Comparison of ENCODE assay signal across 8 cellular contexts in the genomic region with DNA sequence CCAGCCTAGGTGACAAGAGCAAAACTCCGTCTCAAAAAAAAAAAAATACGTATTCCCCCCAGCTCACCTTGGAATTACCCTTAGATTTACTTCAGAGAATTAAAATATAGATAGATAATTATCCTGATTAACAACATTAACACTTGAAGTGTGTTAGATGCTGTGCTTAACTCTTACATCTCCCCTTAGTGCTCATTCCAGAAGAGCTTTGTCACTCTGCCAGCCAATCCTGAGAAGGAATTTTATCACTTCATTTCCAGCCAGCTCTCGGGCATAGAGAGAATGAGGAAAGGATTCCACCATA. TPM values are rescaled to one million over a fixed set of nuclear protein-coding genes. Genes with fewer than 3 reads are reported as not detected.
A peak's percentile ranks its signal among the peaks of the same experiment; 100 is the strongest.
DNase-seq lines count a peak whose midpoint lies in the region; ATAC-seq and TF ChIP-seq lines count a peak whose summit lies in the region.

No MANE protein-coding gene starts in this region.

- no peak for TF ChIP-seq POLR2A in breast epithelium (IDR thresholded peaks at IDR 0.05)

- in situ Hi-C loops in GM13977 (cut with MboI; ENCODE audit: low pct_unique_long_range_greater_than_20kb, low sequenced_read_pairs, unreplicated experiment) = no loop called here

- ATAC-seq in lung (ENCODE audit: insufficient read depth, low FRiP score) = no peak

- POLR2A ChIA-PET in MCF 10A (lab: Yijun Ruan, JAX) = interaction anchor here (0.7 to 41.1 kb wide), 21 partner anchors 1 to 1009 kb away, joined by 3 to 1917 read pairs (median 14); a partner anchor contains a TSS

- H3K36me3 ChIP-seq in breast epithelium = no peaks in the 10 kb centered on the region
- H3K36me3 ChIP-seq in lung (ENCODE audit: control insufficient read depth in 2 of 2, insufficient read depth in 2 of 2, low read length in 2 of 2) = peaks cover 4 to 21% of the 10 kb centered on the region in 2 donors

- H3K9me3 Mint-ChIP-seq in MCF 10A (ENCODE audit: unreplicated experiment) (no peaks in the 10 kb centered on the region), brain (no peaks in the 10 kb centered on the region), type B pancreatic cell (no peaks in the 10 kb centered on the region)

- peaks cover 37% of the 10 kb centered on the region for H3K4me1 Mint-ChIP-seq in MCF 10A (ENCODE audit: insufficient read depth, unreplicated experiment)
- peaks cover 20% of the 10 kb centered on the region for H3K4me1 Mint-ChIP-seq in brain
- peaks cover 43% of the 10 kb centered on the region for H3K4me1 Mint-ChIP-seq in type B pancreatic cell (ENCODE audit: unreplicated experiment)

- CTCF ChIA-PET in MCF 10A (lab: Yijun Ruan, JAX) = interaction anchor here (0.6 to 6.7 kb wide), 22 partner anchors 10 to 775 kb away, joined by 3 to 64 read pairs (median 4); a partner anchor contains a TSS

- H3K4me1 ChIP-seq in breast epithelium (peaks cover 14 to 26% of the 10 kb centered on the region in 2 donors), lung (ENCODE audit: control insufficient read depth in 2 of 2, insufficient read depth in 2 of 2, low read length in 2 of 2) (peaks cover 6 to 22% of the 10 kb centered on the region in 2 donors)

- H3K27me3 Mint-ChIP-seq in MCF 10A (ENCODE audit: insufficient read depth, unreplicated experiment) (no peaks in the 10 kb centered on the region), brain (peaks cover 3% of the 10 kb centered on the region), type B pancreatic cell (no peaks in the 10 kb centered on the region)

- H3K9me3 ChIP-seq in breast epithelium (no peaks in the 10 kb centered on the region), lung (ENCODE audit: control insufficient read depth in 2 of 2, insufficient read depth in 1 of 2, low read length in 1 of 2) (no peaks in the 10 kb centered on the region)

- H3K27ac ChIP-seq in breast epithelium (peak overlapping the region; percentile 99 to 100), lung (ENCODE audit: low read depth in 1 of 2, low read length in 1 of 2) (peak overlapping the region; percentile 96)

- 55 to 78% methylated on average over 3 of the region's 3 CpGs for WGBS in lung, 2 donors

- DNase-seq in breast epithelium (ENCODE audit: low spot score in 2 of 2) (no peak), MCF 10A (ENCODE audit: unreplicated experiment) (no peak), lung (ENCODE audit: low spot score) (no peak), type B pancreatic cell (ENCODE audit: extremely low spot score, unreplicated experiment) (no peak), GM13977 (ENCODE audit: low spot score) (no peak), HuH-7.5 (ENCODE audit: low spot score) (no peak), cerebellar cortex (ENCODE audit: low spot score) (no peak)

- H3K27ac Mint-ChIP-seq in MCF 10A (ENCODE audit: low read depth, unreplicated experiment) (no peak overlapping the region), brain (peak overlapping the region in 3 of 5 experiments; percentile 87 to 97 (median 90)), type B pancreatic cell (no peak overlapping the region)

- H3K4me3 Mint-ChIP-seq in MCF 10A (ENCODE audit: unreplicated experiment) (no peak overlapping the region), brain (no peak overlapping the region), type B pancreatic cell (peak overlapping the region; percentile 83)

- H3K36me3 Mint-ChIP-seq in MCF 10A (ENCODE audit: insufficient read depth, unreplicated experiment) (peaks cover 39% of the 10 kb centered on the region), brain (peaks cover 9% of the 10 kb centered on the region), type B pancreatic cell (peaks cover 7% of the 10 kb centered on the region)

- BruUV-seq in MCF 10A (replicated peaks; lab: Mats Ljungman, UMichigan) = no TSS peak

- TF ChIP-seq CTCF in breast epithelium (IDR thresholded peaks at IDR 0.05) (no peak), MCF 10A (IDR thresholded peaks at IDR 0.05; ENCODE audit: unreplicated experiment) (no peak), brain (conservative IDR thresholded peaks at IDR 0.05) (no peak), lung (IDR thresholded peaks at IDR 0.05; ENCODE audit: control extremely low read depth, extremely low read depth) (no peak), type B pancreatic cell (conservative IDR thresholded peaks at IDR 0.05) (no peak), GM13977 (IDR thresholded peaks at IDR 0.05; ENCODE audit: extremely low read depth, insufficient read depth, missing control alignments) (no peak)

- intact Hi-C loops in breast epithelium (cut with DNase I; ENCODE audit: low total_unique reads) (no loop called here), MCF 10A (cut with micrococcal nuclease) (loop anchor here (1.0 to 5.0 kb wide), 3 partner anchors 10 to 200 kb away; a partner anchor contains a TSS)

- H3K27me3 ChIP-seq in breast epithelium (no peaks in the 10 kb centered on the region), lung (ENCODE audit: control insufficient read depth, insufficient read depth) (no peaks in the 10 kb centered on the region)

- H3K4me3 ChIP-seq in breast epithelium (peak overlapping the region in 2 of 3 donors; percentile 76), lung (no peak overlapping the region)

RNA-seq across cellular contexts. Expression of a gene that starts 1.6 kb away (rescaled TPM):
- total RNA-seq in breast epithelium = 100 to 1,000 TPM in 2 of 3 donors, 10 to 100 TPM in 1; 94.4 to 177 (median 134) TPM
- total RNA-seq in MCF 10A (2022) = 667 and 885 TPM in 2 replicates
- 38.3 TPM for polyA plus RNA-seq in brain (ENCODE audit: insufficient read depth, low read depth, low replicate concordance)
- total RNA-seq in lung = 100 to 1,000 TPM in 1 of 2 donors, 10 to 100 TPM in 1; 67.6 to 136 TPM
- 100 to 1,000 TPM in 1 of 2 donors, 10 to 100 TPM in 1; 76.5 to 111 TPM for polyA plus RNA-seq in lung
- total RNA-seq in type B pancreatic cell (ENCODE audit: low replicate concordance) = 65.3 and 87.8 TPM in 2 replicates

RNA-seq across cellular contexts. Expression of a gene that starts 2.3 kb away (rescaled TPM):
- total RNA-seq in breast epithelium (100 to 1,000 TPM in 1 of 3 donors, 10 to 100 TPM in 2; 44.6 to 104 (median 47.3) TPM), MCF 10A (2022) (285 and 289 TPM in 2 replicates), lung (10 to 100 TPM; 22.3 to 33.6 TPM), type B pancreatic cell (ENCODE audit: low replicate concordance) (58.8 and 119 TPM in 2 replicates)
- polyA plus RNA-seq in brain (ENCODE audit: insufficient read depth, low read depth, low replicate concordance) (183 TPM), lung (10 to 100 TPM; 26.9 to 38.2 TPM)

RNA-seq across cellular contexts. Expression of a gene that starts 10.6 kb away (rescaled TPM):
- 10 to 100 TPM; 14.6 to 26.2 (median 20.3) TPM for total RNA-seq in breast epithelium
- 32.1 and 35.9 TPM in 2 replicates for total RNA-seq in MCF 10A (2022)
- polyA plus RNA-seq in brain (ENCODE audit: insufficient read depth, low read depth, low replicate concordance) = 63.7 TPM
- total RNA-seq in lung = 10 to 100 TPM; 17.9 to 25.2 TPM
- 10 to 100 TPM; 14.6 to 22.2 TPM for polyA plus RNA-seq in lung
- total RNA-seq in type B pancreatic cell (ENCODE audit: low replicate concordance) = 48.1 and 49.0 TPM in 2 replicates

RNA-seq across cellular contexts. Expression of a gene that starts 11.0 kb away (rescaled TPM):
- total RNA-seq in breast epithelium = 10 to 100 TPM; 27.0 to 42.7 (median 39.3) TPM
- total RNA-seq in MCF 10A (2022) = 65.4 and 91.1 TPM in 2 replicates
- 47.9 TPM for polyA plus RNA-seq in brain (ENCODE audit: insufficient read depth, low read depth, low replicate concordance)
- 10 to 100 TPM; 10.9 to 37.0 TPM for total RNA-seq in lung
- 10 to 100 TPM; 29.3 to 31.9 TPM for polyA plus RNA-seq in lung
- 51.4 and 59.0 TPM in 2 replicates for total RNA-seq in type B pancreatic cell (ENCODE audit: low replicate concordance)

RNA-seq across cellular contexts. Expression of a gene that starts 16.3 kb away (rescaled TPM):
- total RNA-seq in breast epithelium (100 to 1,000 TPM in 2 of 3 donors, 10 to 100 TPM in 1; 79.3 to 156 (median 105) TPM), MCF 10A (2022) (11.3 TPM in 2 replicates), lung (100 to 1,000 TPM in 1 of 2 donors, 10 to 100 TPM in 1; 37.3 to 178 TPM), type B pancreatic cell (ENCODE audit: low replicate concordance) (57.3 and 65.8 TPM in 2 replicates)
- polyA plus RNA-seq in brain (ENCODE audit: insufficient read depth, low read depth, low replicate concordance) (117 TPM), lung (10 to 100 TPM; 32.8 to 33.2 TPM)

Comparison
In these comparisons a context has a peak if more than half of its experiments do, and no peak if none do; other contexts are left out.
1. H3K27ac Mint-ChIP-seq: peak in brain (3 of 5); none in MCF 10A (single experiment) and type B pancreatic cell (single experiment).